8 cellular contexts compared by ENCODE assay signal in genomic region chr3:47282424-47283192, GRCh38. TPM values are rescaled to one million over a fixed set of nuclear protein-coding genes. Genes with fewer than 3 reads are reported as not detected.
DNase-seq lines count a peak whose midpoint lies in the region; TF ChIP-seq lines count a peak whose summit lies in the region.

TSS of gene KIF9 (minus strand) at chr3:47282799. CDS start at chr3:47277374, 5,425 bp downstream.
TSS of gene KLHL18 (plus strand) at chr3:47282944. CDS start at chr3:47282966, 22 bp downstream.

- H3K79me2 ChIP-seq in neural progenitor cell (ENCODE audit: low read depth): peaks cover 45% of the 10 kb centered on the region

- in situ Hi-C loops in G401 (cut with HindIII; ENCODE audit: low sequenced_read_pairs): no loop called here

- peak within 1 kb of the TSS; percentile 99 for H3K4me3 Mint-ChIP-seq in neural progenitor cell

- H3K27ac ChIP-seq in neural progenitor cell (no peak within 1 kb of the TSS), stomach smooth muscle (ENCODE audit: low read length) (peak within 1 kb of the TSS; percentile 93)

- H3K9me3 ChIP-seq in neural progenitor cell (ENCODE audit: low read depth) (no peaks in the 10 kb centered on the region), stomach smooth muscle (ENCODE audit: control insufficient read depth in 2 of 2, low read length in 2 of 2) (no peaks in the 10 kb centered on the region)

- H3K36me3 ChIP-seq in H7 (replicated peaks; ENCODE audit: control insufficient read depth, insufficient read depth, low read length) (no peaks in the 10 kb centered on the region; the same call in 1 of the 2 replicates), neural progenitor cell (no peaks in the 10 kb centered on the region), stomach smooth muscle (ENCODE audit: control insufficient read depth in 2 of 2, insufficient read depth in 2 of 2, low read length in 2 of 2) (peaks cover 0 to 6% of the 10 kb centered on the region in 2 donors)

- DNase-seq in G401 (ENCODE audit: low spot score): peak; percentile 93
- DNase-seq in H7: peak; percentile 93
- peak; percentile 90 for DNase-seq in M059J (ENCODE audit: low read depth)
- DNase-seq in SHP77 treated with DMSO at 0.1 percent for 48 hours (lab: John Stamatoyannopoulos, UW): peak; percentile 91
- peak; percentile 94 for DNase-seq in activated gamma-delta T cell treated with anti-CD3 and anti-CD28 coated beads, Interleukin-2, amount 50 U/mL, for 16 hours (ENCODE audit: low read depth)
- DNase-seq in foreskin fibroblast: peak; percentile 90 to 97
- DNase-seq in neural progenitor cell (ENCODE audit: low spot score): peak; percentile 96

- peak within 1 kb of the TSS; percentile 81 for H2AFZ ChIP-seq in neural progenitor cell (replicated peaks)

- H3K27me3 Mint-ChIP-seq in neural progenitor cell (ENCODE audit: insufficient read depth, low read depth): peaks cover 3% of the 10 kb centered on the region

- H3K27me3 ChIP-seq in H7 (ENCODE audit: control insufficient read depth, insufficient read depth, low read length): no peaks in the 10 kb centered on the region
- no peaks in the 10 kb centered on the region for H3K27me3 ChIP-seq in neural progenitor cell
- H3K27me3 ChIP-seq in stomach smooth muscle (ENCODE audit: control insufficient read depth in 1 of 2, insufficient read depth in 2 of 2, low read length in 2 of 2): no peaks in the 10 kb centered on the region

- H3K4me1 Mint-ChIP-seq in neural progenitor cell: peaks cover 20% of the 10 kb centered on the region

- peak within 1 kb of the TSS; percentile 93 for H3K4me2 ChIP-seq in neural progenitor cell

- H3K4me3 ChIP-seq in H7 (ENCODE audit: insufficient read depth, low read depth, low read length) (peak within 1 kb of the TSS; percentile 84), foreskin fibroblast (ENCODE audit: low read depth in 1 of 2, low read length in 2 of 2) (peak within 1 kb of the TSS; percentile 96 to 98), neural progenitor cell (peak within 1 kb of the TSS; percentile 84), stomach smooth muscle (ENCODE audit: low read length in 2 of 2) (peak within 1 kb of the TSS; percentile 83 to 96)

- H3K4me1 ChIP-seq in neural progenitor cell (peaks cover 5% of the 10 kb centered on the region), stomach smooth muscle (ENCODE audit: control insufficient read depth, insufficient read depth, low read length) (peaks cover 40% of the 10 kb centered on the region)

- H3K27ac Mint-ChIP-seq in neural progenitor cell: peak within 1 kb of the TSS; percentile 99

- peaks cover 22% of the 10 kb centered on the region for H3F3A ChIP-seq in neural progenitor cell (ENCODE audit: low read depth)

- TF ChIP-seq CTCF in foreskin fibroblast (IDR thresholded peaks at IDR 0.05; ENCODE audit: low read depth, low read length) (no peak), neural progenitor cell (IDR thresholded peaks at IDR 0.05) (no peak)

- H4K20me1 ChIP-seq in neural progenitor cell (ENCODE audit: low read depth): no peaks in the 10 kb centered on the region

- no peaks in the 10 kb centered on the region for H3K36me3 Mint-ChIP-seq in neural progenitor cell

- no peaks in the 10 kb centered on the region for H3K9me3 Mint-ChIP-seq in neural progenitor cell

- peak within 1 kb of the TSS; percentile 54 for H3K9ac ChIP-seq in neural progenitor cell
- H3K9ac ChIP-seq in stomach smooth muscle (ENCODE audit: low read length in 2 of 2): peak within 1 kb of the TSS; percentile 91 to 97

RNA-seq across cellular contexts. Expression of gene KIF9, which starts in this region (rescaled TPM):
- total RNA-seq in G401 (2014; rRNA removed; shearing (Covaris generic)): 2.6 and 17.1 TPM in 2 replicates
- total RNA-seq in H7 (2014; rRNA removed; shearing (Covaris generic)): 3.6 and 11.2 TPM in 2 replicates
- total RNA-seq in M059J (2014; rRNA removed; shearing (Covaris generic)): 3.1 and 5.7 TPM in 2 replicates
- total RNA-seq in neural progenitor cell (ENCODE audit: low replicate concordance): 4.2 and 6.4 TPM in 2 replicates

RNA-seq across cellular contexts. Expression of gene KLHL18, which starts in this region (rescaled TPM):
- 8.7 and 19.4 TPM in 2 replicates for total RNA-seq in G401 (2014; rRNA removed; shearing (Covaris generic))
- 14.1 and 16.1 TPM in 2 replicates for total RNA-seq in H7 (2014; rRNA removed; shearing (Covaris generic))
- 6.9 and 12.7 TPM in 2 replicates for total RNA-seq in M059J (2014; rRNA removed; shearing (Covaris generic))
- total RNA-seq in neural progenitor cell (ENCODE audit: low replicate concordance): 7.3 and 14.0 TPM in 2 replicates
